ENCODE assay signal across 22 cellular contexts in genomic region chr3:107882881-107883280, GRCh38.
"Had no signal": no experiment of that assay in that cellular context is flagged by ENCODE, and none has a peak within 500 bp of the region (broad histone marks: within the 10 kb centered on the region; RNA-seq: fewer than 3 reads in every experiment).

No MANE protein-coding gene starts in this region.

- DNase-seq: cortex of kidney; effector CD8-positive, alpha-beta T cell; head of caudate nucleus; kidney; mesenchymal stem cell; mucosa of descending colon; naive thymus-derived CD4-positive, alpha-beta T cell; stimulated activated CD4-positive, alpha-beta T cell treated with anti-CD3 and anti-CD28 coated beads, Interleukin-2, amount 100 ng/mL, for 24 hours; stimulated activated CD4-positive, alpha-beta T cell treated with anti-CD3 and anti-CD28 coated beads, Interleukin-4, amount 100 ng/mL, for 24 hours; stimulated activated naive CD4-positive, alpha-beta T cell treated with Interleukin-2 at 50 U/mL for 16 hours; stomach; thyroid gland had no signal

- H3K36me3 ChIP-seq: neural progenitor cell, right atrium auricular region, stomach, thyroid gland had no signal

- H2AFZ ChIP-seq: neural progenitor cell, parathyroid adenoma had no signal

- H3K4me3 ChIP-seq: mucosa of descending colon, neural progenitor cell, right atrium auricular region, stomach, thyroid gland had no signal

- H3K9ac ChIP-seq: neural progenitor cell, parathyroid adenoma had no signal

- H3K4me2 ChIP-seq: neural progenitor cell had no signal

- H3K79me2 ChIP-seq: parathyroid adenoma had no signal

- H3K27ac ChIP-seq: neural progenitor cell, parathyroid adenoma, right atrium auricular region, stomach, thyroid gland had no signal

- H3K9me3 ChIP-seq: mucosa of descending colon, right atrium auricular region, stomach, thyroid gland had no signal

- H3K9me3 Mint-ChIP-seq: mesothelial cell of epicardium; neural progenitor cell; stimulated activated effector memory CD8-positive, alpha-beta T cell treated with anti-CD3 and anti-CD28 coated beads, Interleukin-12 subunit alpha, Interleukin-12 subunit beta, amount 100 ng/mL, for 72 hours; type B pancreatic cell had no signal

- H3K27ac Mint-ChIP-seq: mesothelial cell of epicardium; naive thymus-derived CD4-positive, alpha-beta T cell; nephron; neural progenitor cell; progenitor cell of endocrine pancreas; stimulated activated effector memory CD8-positive, alpha-beta T cell treated with anti-CD3 and anti-CD28 coated beads, Interleukin-12 subunit alpha, Interleukin-12 subunit beta, amount 100 ng/mL, for 72 hours; type B pancreatic cell had no signal

- H3K27me3 Mint-ChIP-seq: progenitor cell of endocrine pancreas, type B pancreatic cell had no signal

- H3K36me3 Mint-ChIP-seq: mesothelial cell of epicardium; naive thymus-derived CD4-positive, alpha-beta T cell; neural progenitor cell; stimulated activated effector memory CD8-positive, alpha-beta T cell treated with anti-CD3 and anti-CD28 coated beads, Interleukin-12 subunit alpha, Interleukin-12 subunit beta, amount 100 ng/mL, for 72 hours; type B pancreatic cell had no signal

- H3K27me3 ChIP-seq: neural progenitor cell, right atrium auricular region, stomach, thyroid gland had no signal

- ATAC-seq: left lobe of liver; mucosa of descending colon; naive thymus-derived CD4-positive, alpha-beta T cell; sciatic nerve; stimulated activated effector memory CD8-positive, alpha-beta T cell treated with anti-CD3 and anti-CD28 coated beads, Interleukin-12 subunit alpha, Interleukin-12 subunit beta, amount 100 ng/mL, for 72 hours had no signal

- H3K4me1 Mint-ChIP-seq: naive thymus-derived CD4-positive, alpha-beta T cell; nephron; neural progenitor cell; stimulated activated effector memory CD8-positive, alpha-beta T cell treated with anti-CD3 and anti-CD28 coated beads, Interleukin-12 subunit alpha, Interleukin-12 subunit beta, amount 100 ng/mL, for 72 hours had no signal

- H3K4me1 ChIP-seq: neural progenitor cell, parathyroid adenoma, right atrium auricular region, stomach, thyroid gland had no signal

- H3K4me3 Mint-ChIP-seq: mesothelial cell of epicardium; naive thymus-derived CD4-positive, alpha-beta T cell; nephron; neural progenitor cell; stimulated activated effector memory CD8-positive, alpha-beta T cell treated with anti-CD3 and anti-CD28 coated beads, Interleukin-12 subunit alpha, Interleukin-12 subunit beta, amount 100 ng/mL, for 72 hours; type B pancreatic cell had no signal
